Comparison of ENCODE assay signal across 22 cellular contexts in genomic region chr12:91813701-91814100, GRCh38.
DNase-seq lines count a peak whose midpoint lies in the region; ATAC-seq and TF ChIP-seq lines count a peak whose summit lies in the region.
"Had no signal": no experiment of that assay in that cellular context is flagged by ENCODE, and none has a peak within 500 bp of the region (broad histone marks: within the 10 kb centered on the region; RNA-seq: fewer than 3 reads in every experiment).

No MANE protein-coding gene starts in this region.

- H3K27ac Mint-ChIP-seq in activated CD8-positive, alpha-beta T cell treated with anti-CD3 and anti-CD28 coated beads for 36 hours: no peak overlapping the region
- H3K27ac Mint-ChIP-seq in activated CD8-positive, alpha-beta T cell treated with anti-CD3 and anti-CD28 coated beads, Interleukin-2, amount 10 ng/mL, durations not matched to agents 7 days and 5 days: no peak overlapping the region
- no peak overlapping the region for H3K27ac Mint-ChIP-seq in Calu3 (ENCODE audit: unreplicated experiment)
- H3K27ac Mint-ChIP-seq: activated naive CD4-positive, alpha-beta T cell treated with anti-CD3 and anti-CD28 coated beads, Interleukin-2, amount 50 U/mL, for 72 hours had no signal

- H3K4me3 Mint-ChIP-seq in activated CD8-positive, alpha-beta T cell treated with anti-CD3 and anti-CD28 coated beads for 36 hours: no peak overlapping the region
- no peak overlapping the region for H3K4me3 Mint-ChIP-seq in activated CD8-positive, alpha-beta T cell treated with anti-CD3 and anti-CD28 coated beads, Interleukin-2, amount 10 ng/mL, durations not matched to agents 7 days and 5 days
- no peak overlapping the region for H3K4me3 Mint-ChIP-seq in Calu3 (ENCODE audit: low read depth, unreplicated experiment)
- H3K4me3 Mint-ChIP-seq: CD4-positive, CD25-positive, alpha-beta regulatory T cell; neural crest cell had no signal

- H3K27ac ChIP-seq in epithelial cell of prostate: no peak overlapping the region
- H3K27ac ChIP-seq: body of pancreas, prostate gland, RWPE1, skin epidermis had no signal

- CTCF ChIA-PET in activated CD8-positive, alpha-beta T cell treated with anti-CD3 and anti-CD28 coated beads for 36 hours (lab: Charles Lee): interaction anchor here (0.7 kb wide), 1 partner anchor 33 kb away, joined by 3 read pairs; no protein-coding TSS in a partner anchor
- CTCF ChIA-PET in activated CD8-positive, alpha-beta T cell treated with anti-CD3 and anti-CD28 coated beads, Interleukin-2, amount 10 ng/mL, durations not matched to agents 7 days and 5 days (lab: Charles Lee): interaction anchor here (1.1 kb wide), 2 partner anchors 35 to 397 kb away, joined by 3 read pairs; no protein-coding TSS in a partner anchor
- CTCF ChIA-PET in Calu3 (lab: Charles Lee): interaction anchor here (1.2 kb wide), 1 partner anchor 323 kb away, joined by 3 read pairs; no protein-coding TSS in a partner anchor

- peaks cover 24% of the 10 kb centered on the region for H3K9me3 Mint-ChIP-seq in activated CD8-positive, alpha-beta T cell treated with anti-CD3 and anti-CD28 coated beads for 36 hours
- peaks cover 12% of the 10 kb centered on the region for H3K9me3 Mint-ChIP-seq in activated CD8-positive, alpha-beta T cell treated with anti-CD3 and anti-CD28 coated beads, Interleukin-2, amount 10 ng/mL, durations not matched to agents 7 days and 5 days (ENCODE audit: insufficient read depth)
- peaks cover 3% of the 10 kb centered on the region for H3K9me3 Mint-ChIP-seq in Calu3 (ENCODE audit: low read depth, unreplicated experiment)

- peaks cover 26% of the 10 kb centered on the region for H3K4me1 Mint-ChIP-seq in activated CD8-positive, alpha-beta T cell treated with anti-CD3 and anti-CD28 coated beads for 36 hours (ENCODE audit: low read depth)
- H3K4me1 Mint-ChIP-seq in activated CD8-positive, alpha-beta T cell treated with anti-CD3 and anti-CD28 coated beads, Interleukin-2, amount 10 ng/mL, durations not matched to agents 7 days and 5 days (ENCODE audit: low read depth): peaks cover 11% of the 10 kb centered on the region
- H3K4me1 Mint-ChIP-seq in Calu3 (ENCODE audit: low read depth, unreplicated experiment): peaks cover 12% of the 10 kb centered on the region

- no peaks in the 10 kb centered on the region for H3K27me3 Mint-ChIP-seq in activated CD8-positive, alpha-beta T cell treated with anti-CD3 and anti-CD28 coated beads for 36 hours
- no peaks in the 10 kb centered on the region for H3K27me3 Mint-ChIP-seq in activated CD8-positive, alpha-beta T cell treated with anti-CD3 and anti-CD28 coated beads, Interleukin-2, amount 10 ng/mL, durations not matched to agents 7 days and 5 days (ENCODE audit: low read depth)
- no peaks in the 10 kb centered on the region for H3K27me3 Mint-ChIP-seq in Calu3 (ENCODE audit: unreplicated experiment)
- H3K27me3 Mint-ChIP-seq: CD4-positive, CD25-positive, alpha-beta regulatory T cell had no signal

- DNase-seq in activated CD8-positive, alpha-beta T cell treated with anti-CD3 and anti-CD28 coated beads for 36 hours: peak; percentile 21
- DNase-seq in activated CD8-positive, alpha-beta T cell treated with anti-CD3 and anti-CD28 coated beads, Interleukin-2, amount 10 ng/mL, durations not matched to agents 7 days and 5 days: no peak
- DNase-seq in HS-5 (ENCODE audit: low read depth) (peak; percentile 24), epithelial cell of prostate (ENCODE audit: low read depth, low spot score) (peak; percentile 43), skeletal muscle cell (ENCODE audit: low read depth) (peak; percentile 24), NOMO-1 treated with dmso at 0.1 percent for 144 hours (lab: John Stamatoyannopoulos, UW; ENCODE audit: unreplicated experiment) (no peak), UCSD-AML1 (lab: John Stamatoyannopoulos, UW; ENCODE audit: unreplicated experiment) (no peak), Calu3 (no peak)
- DNase-seq: activated CD4-positive, alpha-beta T cell treated with anti-CD3 and anti-CD28 coated beads for 1 hour; body of pancreas; CD4-positive, CD25-positive, alpha-beta regulatory T cell; cortex of kidney; midbrain; NCI-H1092; NCI-H2081; NCI-H510A; stimulated activated CD4-positive, alpha-beta T cell treated with anti-CD3 and anti-CD28 coated beads, Interleukin-4, amount 100 ng/mL, for 1 hour had no signal

- POLR2A ChIA-PET in activated CD8-positive, alpha-beta T cell treated with anti-CD3 and anti-CD28 coated beads for 36 hours (lab: Charles Lee): no interaction called here
- POLR2A ChIA-PET in activated CD8-positive, alpha-beta T cell treated with anti-CD3 and anti-CD28 coated beads, Interleukin-2, amount 10 ng/mL, durations not matched to agents 7 days and 5 days (lab: Charles Lee): no interaction called here

- H3K36me3 Mint-ChIP-seq in activated CD8-positive, alpha-beta T cell treated with anti-CD3 and anti-CD28 coated beads for 36 hours (ENCODE audit: low read depth): peaks cover 11% of the 10 kb centered on the region
- peaks cover 3% of the 10 kb centered on the region for H3K36me3 Mint-ChIP-seq in activated CD8-positive, alpha-beta T cell treated with anti-CD3 and anti-CD28 coated beads, Interleukin-2, amount 10 ng/mL, durations not matched to agents 7 days and 5 days (ENCODE audit: low read depth)
- no peaks in the 10 kb centered on the region for H3K36me3 Mint-ChIP-seq in Calu3 (ENCODE audit: insufficient read depth, unreplicated experiment)
- H3K36me3 Mint-ChIP-seq: CD4-positive, CD25-positive, alpha-beta regulatory T cell had no signal

- TF ChIP-seq CTCF in activated CD8-positive, alpha-beta T cell treated with anti-CD3 and anti-CD28 coated beads for 36 hours (IDR thresholded peaks at IDR 0.05): no peak
- TF ChIP-seq CTCF in Calu3 (IDR thresholded peaks at IDR 0.05; ENCODE audit: unreplicated experiment): no peak

- ATAC-seq in activated CD8-positive, alpha-beta T cell treated with anti-CD3 and anti-CD28 coated beads for 36 hours: no peak
- ATAC-seq in activated CD8-positive, alpha-beta T cell treated with anti-CD3 and anti-CD28 coated beads, Interleukin-2, amount 10 ng/mL, durations not matched to agents 7 days and 5 days: no peak
- ATAC-seq: activated naive CD4-positive, alpha-beta T cell treated with anti-CD3 and anti-CD28 coated beads, Interleukin-2, amount 50 U/mL, for 72 hours; body of pancreas had no signal

- no peak overlapping the region for H3K4me3 ChIP-seq in skeletal muscle cell (ENCODE audit: low read depth, low read length)
- H3K4me3 ChIP-seq: body of pancreas, prostate gland, skin epidermis had no signal

- intact Hi-C loops in activated CD8-positive, alpha-beta T cell treated with anti-CD3 and anti-CD28 coated beads for 36 hours (cut with micrococcal nuclease): loop anchor here (5.0 to 10.0 kb wide), 2 partner anchors 329 to 429 kb away; no protein-coding TSS in a partner anchor
- intact Hi-C loops in Calu3 (cut with micrococcal nuclease; ENCODE audit: unreplicated experiment): loop anchor here (2.0 to 10.0 kb wide), 5 partner anchors 139 to 834 kb away; no protein-coding TSS in a partner anchor

- no TSS peak for BruUV-seq in Calu3 (replicated peaks; lab: Mats Ljungman, UMichigan)

Comparison
In these comparisons a context has a peak if more than half of its experiments do, and no peak if none do; other contexts are left out.
1. DNase-seq: peak in activated CD8-positive, alpha-beta T cell treated with anti-CD3 and anti-CD28 coated beads for 36 hours (single experiment), HS-5 (single experiment), epithelial cell of prostate (single experiment) and skeletal muscle cell (single experiment); none in activated CD8-positive, alpha-beta T cell treated with anti-CD3 and anti-CD28 coated beads, Interleukin-2, amount 10 ng/mL, durations not matched to agents 7 days and 5 days (single experiment), NOMO-1 treated with dmso at 0.1 percent for 144 hours (single experiment), UCSD-AML1 (single experiment) and Calu3 (single experiment).